In genomic region chr11:72792437-72793021, GRCh38 we compare ENCODE assay signal across 9 cellular contexts. TPM values are rescaled to one million over a fixed set of nuclear protein-coding genes. Genes with fewer than 3 reads are reported as not detected.
DNase-seq lines count a peak whose midpoint lies in the region; ATAC-seq, FAIRE-seq and TF ChIP-seq lines count a peak whose summit lies in the region.
"Had no signal": no experiment of that assay in that cellular context is flagged by ENCODE, and none has a peak within 500 bp of the region (broad histone marks: within the 10 kb centered on the region; RNA-seq: fewer than 3 reads in every experiment).

No MANE protein-coding gene starts in this region.

- CTCF ChIA-PET in A673 (lab: Charles Lee) (interaction anchor here (0.6 to 2.6 kb wide), 4 partner anchors 10 to 309 kb away, joined by 3 to 21 read pairs (median 7); no protein-coding TSS in a partner anchor), PC-3 (lab: Charles Lee) (interaction anchor here (0.6 to 2.6 kb wide), 2 partner anchors 39 to 67 kb away, joined by 3 to 21 read pairs; no protein-coding TSS in a partner anchor)

- no peaks in the 10 kb centered on the region for H3K9me2 ChIP-seq in neural cell (ENCODE audit: insufficient read depth, low read length)
- H3K9me2 ChIP-seq in PC-3 (replicated peaks; ENCODE audit: low read length) = no peaks in the 10 kb centered on the region

- H3K27ac ChIP-seq in A673 (ENCODE audit: low read depth, low read length, poor library complexity, severe bottlenecking) (peak overlapping the region; percentile 12), body of pancreas (peak overlapping the region in 3 of 4 donors; percentile 74 to 94 (median 92)), neural cell (ENCODE audit: low read length) (no peak overlapping the region), PC-3 (ENCODE audit: low read length) (no peak overlapping the region)

- TF ChIP-seq POLR2A in GM12892 (IDR thresholded peaks at IDR 0.05; ENCODE audit: low read depth, low read length) (no peak), body of pancreas (IDR thresholded peaks at IDR 0.05) (no peak)

- H4K20me1 ChIP-seq in neural cell (ENCODE audit: insufficient read depth) = no peaks in the 10 kb centered on the region
- no peaks in the 10 kb centered on the region for H4K20me1 ChIP-seq in PC-3 (ENCODE audit: low read length)

- no peaks in the 10 kb centered on the region for H3K79me2 ChIP-seq in neural cell (replicated peaks; ENCODE audit: insufficient read depth, low read length)
- H3K79me2 ChIP-seq in PC-3 (ENCODE audit: low read length) = no peaks in the 10 kb centered on the region

- POLR2A ChIA-PET in A673 (lab: Charles Lee; ENCODE audit: low non-redundant PET) = interaction anchor here (0.6 kb wide), 1 partner anchor 66 kb away, joined by 3 read pairs; no protein-coding TSS in a partner anchor
- POLR2A ChIA-PET in PC-3 (lab: Charles Lee; ENCODE audit: unreplicated experiment) = no interaction called here

- no peak for TF ChIP-seq RAD21 in neural cell (conservative IDR thresholded peaks at IDR 0.05)

- no peaks in the 10 kb centered on the region for H3K27me3 ChIP-seq in A673 (replicated peaks; ENCODE audit: insufficient read depth, low read depth, low read length, poor library complexity)
- H3K27me3 ChIP-seq in body of pancreas = no peaks in the 10 kb centered on the region
- H3K27me3 ChIP-seq in neural cell (ENCODE audit: insufficient read depth, low read depth, low read length) = no peaks in the 10 kb centered on the region
- no peaks in the 10 kb centered on the region for H3K27me3 ChIP-seq in PC-3 (ENCODE audit: low read length)

- WGBS in body of pancreas, 2 donors = 86% methylated on average over 3 of the region's 3 CpGs; no CpG with 5 or more reads in 1 of the 2 donors

- ATAC-seq in body of pancreas = no peak
- no peak for ATAC-seq in PC-3
- ATAC-seq in GM21528 (IDR thresholded peaks at IDR 0.05; ENCODE audit: low FRiP score, unreplicated experiment) = no peak
- no peak for ATAC-seq in GM18498 (IDR thresholded peaks at IDR 0.05; ENCODE audit: unreplicated experiment)

- no peak for DNase-seq in A673 (ENCODE audit: low spot score)
- peak; percentile 11 for DNase-seq in GM12892 (ENCODE audit: insufficient read length)
- DNase-seq in body of pancreas = no peak
- DNase-seq in PC-3 = no peak
- no peak for DNase-seq in effector CD8-positive, alpha-beta T cell (lab: John Stamatoyannopoulos, UW)
- DNase-seq: MM.1S had no signal

- H3K4me1 ChIP-seq in A673 (ENCODE audit: insufficient read depth, low read length, poor library complexity, severe bottlenecking) (peaks cover 12% of the 10 kb centered on the region), body of pancreas (peaks cover 21% of the 10 kb centered on the region), PC-3 (ENCODE audit: insufficient read depth, low read length) (peaks cover 36% of the 10 kb centered on the region)

- H3K9me3 ChIP-seq in A673 (ENCODE audit: low read depth, low read length, poor library complexity, severe bottlenecking) (no peaks in the 10 kb centered on the region), body of pancreas (no peaks in the 10 kb centered on the region), neural cell (ENCODE audit: low read length) (no peaks in the 10 kb centered on the region), PC-3 (ENCODE audit: low read length) (no peaks in the 10 kb centered on the region)

- H2AFZ ChIP-seq in neural cell (ENCODE audit: low read depth, low read length) (no peak overlapping the region), PC-3 (ENCODE audit: low read length) (no peak overlapping the region)

- no peak overlapping the region for H3K9ac ChIP-seq in neural cell (ENCODE audit: low read length)
- H3K9ac ChIP-seq in PC-3 (ENCODE audit: low read length) = no peak overlapping the region

- H3K36me3 ChIP-seq in A673 (ENCODE audit: insufficient read depth, low read length, poor library complexity, severe bottlenecking) (no peaks in the 10 kb centered on the region), body of pancreas (replicated peaks in 1 of 2; ENCODE audit: insufficient read depth in 1 of 2, low read depth in 2 of 2) (no peaks in the 10 kb centered on the region), neural cell (ENCODE audit: insufficient read depth, low read length) (no peaks in the 10 kb centered on the region), PC-3 (ENCODE audit: low read depth, low read length) (no peaks in the 10 kb centered on the region)

- BruUV-seq in A673 (replicated peaks; lab: Mats Ljungman, UMichigan) (no TSS peak), PC-3 (replicated peaks; lab: Mats Ljungman, UMichigan) (no TSS peak)

- no peak for TF ChIP-seq EP300 in neural cell (conservative IDR thresholded peaks at IDR 0.05; ENCODE audit: poor library complexity, severe bottlenecking)

- TF ChIP-seq CTCF in A673 (conservative IDR thresholded peaks at IDR 0.05; ENCODE audit: low read depth, low read length) (no peak), body of pancreas (IDR thresholded peaks at IDR 0.05) (no peak), neural cell (IDR thresholded peaks at IDR 0.05; ENCODE audit: poor library complexity, severe bottlenecking) (no peak), PC-3 (conservative IDR thresholded peaks at IDR 0.05; ENCODE audit: low read depth, low read length) (no peak)

- H3K4me2 ChIP-seq in neural cell (ENCODE audit: low read length) (peak overlapping the region; percentile 85), PC-3 (ENCODE audit: low read length) (no peak overlapping the region)

- H3F3A ChIP-seq in neural cell (ENCODE audit: insufficient read depth, low read length, poor library complexity, severe bottlenecking) (no peaks in the 10 kb centered on the region), PC-3 (ENCODE audit: low read length, unreplicated experiment) (no peaks in the 10 kb centered on the region)

- H3K4me3 ChIP-seq in A673 (ENCODE audit: low read depth, low read length, poor library complexity, severe bottlenecking) (no peak overlapping the region), body of pancreas (no peak overlapping the region), neural cell (ENCODE audit: low read length) (peak overlapping the region; percentile 75), PC-3 (ENCODE audit: low read length) (no peak overlapping the region)

- intact Hi-C loops in A673 (cut with micrococcal nuclease; ENCODE audit: unreplicated experiment) (loop anchor here (1.0 kb wide), 1 partner anchor 67 kb away; no protein-coding TSS in a partner anchor), body of pancreas (cut with DNase I) (no loop called here), PC-3 (cut with micrococcal nuclease) (loop anchor here (1.0 kb wide), 2 partner anchors 40 to 67 kb away; partner anchors contain the start of gene ARAP1)

- no peak for FAIRE-seq in GM12892 (lab: Jason Lieb, UNC)

TF ChIP-seq in neural cell, 6 proteins besides CTCF, POLR2A, EP300 and RAD21:
- TF ChIP-seq POLR2AphosphoS5 (IDR thresholded peaks at IDR 0.05) (no peak), SMC3 (conservative IDR thresholded peaks at IDR 0.05; ENCODE audit: poor library complexity) (no peak), MXI1 (conservative IDR thresholded peaks at IDR 0.05; ENCODE audit: poor library complexity, severe bottlenecking) (no peak), EZH2 (IDR thresholded peaks at IDR 0.05; ENCODE audit: borderline replicate concordance, insufficient read depth, low read length, poor library complexity, severe bottlenecking) (no peak), REST (IDR thresholded peaks at IDR 0.05; ENCODE audit: borderline replicate concordance) (no peak), TAF1 (IDR thresholded peaks at IDR 0.05; ENCODE audit: low read depth) (no peak)

RNA-seq across cellular contexts. Expression of gene STARD10, which starts 1.3 kb away (rescaled TPM):
- total RNA-seq in A673 (2021) (16.9 and 18.3 TPM in 2 replicates), body of pancreas (100 to 1,000 TPM; 122 to 209 TPM), PC-3 (2014; rRNA removed) (284 and 362 TPM in 2 replicates)
- 24.3 TPM for polyA plus RNA-seq in GM12892 (2012; ENCODE audit: missing spikeins)
- polyA plus RNA-seq in neural cell = 24.1 and 29.0 TPM in 2 replicates
- 22.2 and 22.3 TPM in 2 replicates for polyA minus RNA-seq in neural cell

RNA-seq across cellular contexts. Expression of gene ATG16L2, which starts 21.7 kb away (rescaled TPM):
- total RNA-seq in A673 (2021) (8.6 and 11.7 TPM in 2 replicates), body of pancreas (10 to 100 TPM; 27.5 to 28.3 TPM), PC-3 (2014; rRNA removed) (12.2 and 16.2 TPM in 2 replicates)
- polyA plus RNA-seq in GM12892 (2012; ENCODE audit: missing spikeins) = 59.2 TPM
- polyA plus RNA-seq in neural cell = 9.4 and 10.6 TPM in 2 replicates
- polyA minus RNA-seq in neural cell = 3.2 and 6.3 TPM in 2 replicates

RNA-seq across cellular contexts. Expression of gene ARAP1, which starts 40.3 kb away (rescaled TPM):
- total RNA-seq in A673 (2021) (66.1 and 68.4 TPM in 2 replicates), body of pancreas (100 to 1,000 TPM in 1 of 2 donors, 10 to 100 TPM in 1; 63.3 to 208 TPM), PC-3 (2014; rRNA removed) (86.2 and 124 TPM in 2 replicates)
- polyA plus RNA-seq in GM12892 (2012; ENCODE audit: missing spikeins) = 48.4 TPM
- 1.8 and 3.5 TPM in 2 replicates for polyA plus RNA-seq in neural cell
- 0.49 and 1.3 TPM in 2 replicates for polyA minus RNA-seq in neural cell

Comparison
In these comparisons a context has a peak if more than half of its experiments do, and no peak if none do; other contexts are left out.
1. H3K27ac ChIP-seq: peak in A673 (single experiment) and body of pancreas (3 of 4); none in neural cell (single experiment) and PC-3 (single experiment).